In the genomic region with DNA sequence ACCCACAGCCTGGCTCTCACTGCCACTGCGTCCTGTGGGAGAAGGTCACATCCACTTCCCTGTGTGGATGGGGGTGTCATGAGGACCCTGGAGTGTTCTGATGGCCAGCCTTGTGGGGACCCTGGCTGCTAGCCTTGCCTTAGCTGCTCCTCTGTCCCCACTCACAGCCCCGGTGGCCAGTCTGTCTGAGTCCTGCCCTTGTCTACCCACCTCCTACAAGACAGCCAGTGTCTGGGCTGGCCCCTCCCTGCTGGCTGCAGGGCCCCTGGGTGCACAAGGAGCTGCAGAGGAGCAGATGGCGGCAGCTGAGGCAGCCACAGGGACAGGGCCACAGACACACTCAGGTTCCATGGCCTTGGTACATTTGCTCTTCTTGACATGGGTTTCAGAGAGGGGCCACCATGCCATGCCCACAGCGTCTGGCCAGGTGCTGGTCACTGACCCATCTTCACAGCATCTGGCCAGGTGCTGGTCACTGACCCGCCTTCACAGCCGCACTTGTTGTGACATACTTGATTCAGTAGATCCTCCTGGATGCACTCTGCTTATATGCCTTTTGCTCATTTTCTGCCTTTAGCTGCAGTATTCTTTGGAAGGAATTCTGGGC, we compare ENCODE assay signal across 17 cellular contexts.
DNase-seq lines count a peak whose midpoint lies in the region; ATAC-seq and TF ChIP-seq lines count a peak whose summit lies in the region.
"Had no signal": no experiment of that assay in that cellular context is flagged by ENCODE, and none has a peak within 500 bp of the region (broad histone marks: within the 10 kb centered on the region; RNA-seq: fewer than 3 reads in every experiment).

No MANE protein-coding gene starts in this region.

- H3K27me3 Mint-ChIP-seq in glutamatergic neuron (ENCODE audit: unreplicated experiment), result peaks cover 5% of the 10 kb centered on the region
- H3K27me3 Mint-ChIP-seq: CD4-positive, alpha-beta T cell had no signal

- H3K9ac ChIP-seq in BLaER1 treated with 17β-estradiol and CSF1 and Interleukin-3, amounts not matched to agents 10 nM and 100 nM, result no peak overlapping the region

- H4K20me1 ChIP-seq in BLaER1 treated with 17β-estradiol and CSF1 and Interleukin-3, amounts not matched to agents 10 nM and 100 nM, result peaks cover 0 to 83% (median 54%) of the 10 kb centered on the region in 11 experiments; a peak in 16 of 22 replicates

- no peak overlapping the region for H3K4me3 Mint-ChIP-seq in glutamatergic neuron (ENCODE audit: unreplicated experiment)
- H3K4me3 Mint-ChIP-seq in stimulated activated effector memory CD8-positive, alpha-beta T cell treated with anti-CD3 and anti-CD28 coated beads, Interleukin-12 subunit alpha, Interleukin-12 subunit beta, amount 100 ng/mL, for 72 hours, result no peak overlapping the region
- H3K4me3 Mint-ChIP-seq: CD4-positive, alpha-beta T cell; H9 had no signal

- H3K9me3 ChIP-seq in BLaER1 treated with 17β-estradiol and CSF1 and Interleukin-3, amounts not matched to agents 10 nM and 100 nM (replicated peaks in 1 of 11), result peaks cover 0 to 7% (median 5%) of the 10 kb centered on the region in 11 experiments; a peak in 12 of 22 replicates

- H3K4me2 ChIP-seq in BLaER1 treated with 17β-estradiol and CSF1 and Interleukin-3, amounts not matched to agents 10 nM and 100 nM, result peak overlapping the region in 6 of 11 experiments; percentile 2 to 81 (median 72); a peak in 9 of 22 replicates

- peak overlapping the region; percentile 10 for H3K27ac Mint-ChIP-seq in glutamatergic neuron (ENCODE audit: unreplicated experiment)
- H3K27ac Mint-ChIP-seq in stimulated activated effector memory CD8-positive, alpha-beta T cell treated with anti-CD3 and anti-CD28 coated beads, Interleukin-12 subunit alpha, Interleukin-12 subunit beta, amount 100 ng/mL, for 72 hours, result no peak overlapping the region
- H3K27ac Mint-ChIP-seq: CD4-positive, alpha-beta T cell had no signal

- H3K36me3 ChIP-seq in BLaER1 treated with 17β-estradiol and CSF1 and Interleukin-3, amounts not matched to agents 10 nM and 100 nM, result peaks cover 0 to 19% (median 5%) of the 10 kb centered on the region in 11 experiments; a peak in 12 of 22 replicates

- H3K27ac ChIP-seq in BLaER1 treated with 17β-estradiol and CSF1 and Interleukin-3, amounts not matched to agents 10 nM and 100 nM, result no peak overlapping the region
- H3K27ac ChIP-seq: 22Rv1 had no signal

- DNase-seq in NCI-H2171 treated with DMSO at 0.1 percent for 48 hours (lab: John Stamatoyannopoulos, UW), result peak; percentile 12
- DNase-seq in NCI-H2171 (lab: John Stamatoyannopoulos, UW), result no peak
- no peak for DNase-seq in glutamatergic neuron
- DNase-seq in stimulated activated effector memory CD8-positive, alpha-beta T cell treated with anti-CD3 and anti-CD28 coated beads, Interleukin-12 subunit alpha, Interleukin-12 subunit beta, amount 100 ng/mL, for 72 hours (ENCODE audit: low spot score in 2 of 2), result no peak
- DNase-seq in activated CD4-positive, CD25-positive, alpha-beta regulatory T cell (lab: John Stamatoyannopoulos, UW), result no peak
- DNase-seq in inferior parietal cortex (ENCODE audit: extremely low spot score), result no peak
- DNase-seq in DMS79 treated with DMSO at 0.1 percent for 48 hours (lab: John Stamatoyannopoulos, UW), result no peak
- DNase-seq: AML-193; C1 segment of cervical spinal cord; CD4-positive, alpha-beta T cell; DMS153; DND-41; GDM1; GOT3; H9 had no signal

- peak; percentile 29 for ATAC-seq in stimulated activated effector memory CD8-positive, alpha-beta T cell treated with anti-CD3 and anti-CD28 coated beads, Interleukin-12 subunit alpha, Interleukin-12 subunit beta, amount 100 ng/mL, for 72 hours

- TF ChIP-seq CTCF in glutamatergic neuron (IDR thresholded peaks at IDR 0.05; ENCODE audit: partially characterized antibody, unreplicated experiment), result no peak

- H3K4me3 ChIP-seq in BLaER1 treated with 17β-estradiol and CSF1 and Interleukin-3, amounts not matched to agents 10 nM and 100 nM, result no peak overlapping the region

- H3K36me3 Mint-ChIP-seq in glutamatergic neuron (ENCODE audit: unreplicated experiment), result no peaks in the 10 kb centered on the region
- H3K36me3 Mint-ChIP-seq in stimulated activated effector memory CD8-positive, alpha-beta T cell treated with anti-CD3 and anti-CD28 coated beads, Interleukin-12 subunit alpha, Interleukin-12 subunit beta, amount 100 ng/mL, for 72 hours, result no peaks in the 10 kb centered on the region

- peaks cover 0 to 64% (median 53%) of the 10 kb centered on the region in 10 experiments; a peak in 18 of 20 replicates for H3K4me1 ChIP-seq in BLaER1 treated with 17β-estradiol and CSF1 and Interleukin-3, amounts not matched to agents 10 nM and 100 nM

- H3K27me3 ChIP-seq in BLaER1 treated with 17β-estradiol and CSF1 and Interleukin-3, amounts not matched to agents 10 nM and 100 nM, result no peaks in the 10 kb centered on the region

- H3K4me1 Mint-ChIP-seq in glutamatergic neuron (ENCODE audit: low read depth, unreplicated experiment), result peaks cover 11% of the 10 kb centered on the region
- H3K4me1 Mint-ChIP-seq in stimulated activated effector memory CD8-positive, alpha-beta T cell treated with anti-CD3 and anti-CD28 coated beads, Interleukin-12 subunit alpha, Interleukin-12 subunit beta, amount 100 ng/mL, for 72 hours, result no peaks in the 10 kb centered on the region

- H3K9me3 Mint-ChIP-seq in glutamatergic neuron (ENCODE audit: unreplicated experiment), result peaks cover 4% of the 10 kb centered on the region
- no peaks in the 10 kb centered on the region for H3K9me3 Mint-ChIP-seq in stimulated activated effector memory CD8-positive, alpha-beta T cell treated with anti-CD3 and anti-CD28 coated beads, Interleukin-12 subunit alpha, Interleukin-12 subunit beta, amount 100 ng/mL, for 72 hours
- H3K9me3 Mint-ChIP-seq: CD4-positive, alpha-beta T cell; H9 had no signal
